In the genomic region with DNA sequence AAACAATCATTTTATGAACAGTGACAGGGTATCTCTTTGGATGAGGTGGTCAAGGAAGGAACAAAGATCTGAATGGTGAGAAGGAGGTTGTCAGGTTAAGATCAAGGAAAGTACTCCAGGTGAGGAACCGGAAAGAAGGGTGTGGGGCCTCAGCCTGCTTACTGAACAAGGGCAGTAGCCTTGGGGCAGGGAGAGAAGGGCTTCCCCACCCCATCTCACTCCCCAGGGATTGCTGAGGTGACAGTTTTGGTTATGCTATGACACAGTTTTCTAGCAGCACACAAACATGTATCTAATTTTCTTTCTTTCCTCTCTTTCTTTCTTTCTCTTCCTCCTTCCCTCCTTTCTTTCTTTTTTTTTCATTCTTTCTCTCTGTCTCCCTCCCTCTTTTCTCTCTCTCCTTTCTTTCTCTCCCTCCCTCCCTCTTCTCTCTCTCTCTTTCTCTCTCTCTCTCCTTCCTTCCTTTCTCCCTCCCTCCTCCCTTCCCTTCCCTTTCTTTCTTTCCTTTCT, we compare ENCODE assay signal across 10 cellular contexts. TPM values are rescaled to one million over a fixed set of nuclear protein-coding genes. Genes with fewer than 3 reads are reported as not detected.
DNase-seq lines count a peak whose midpoint lies in the region; ATAC-seq and TF ChIP-seq lines count a peak whose summit lies in the region.
"Had no signal": no experiment of that assay in that cellular context is flagged by ENCODE, and none has a peak within 500 bp of the region (broad histone marks: within the 10 kb centered on the region; RNA-seq: fewer than 3 reads in every experiment).

No MANE protein-coding gene starts in this region.

- no peak for TF ChIP-seq CTCF in PC-9 (conservative IDR thresholded peaks at IDR 0.05)
- TF ChIP-seq CTCF in stomach (IDR thresholded peaks at IDR 0.05), result no peak

- 21 to 38% (median 27%) methylated on average over 1 of the region's 1 CpG for WGBS in stomach, 5 donors

- H3K79me2 ChIP-seq in PC-9 (ENCODE audit: low read depth), result no peaks in the 10 kb centered on the region; the same call in 1 of the 2 replicates

- H3K27ac Mint-ChIP-seq in activated T-cell treated with anti-CD3 and anti-CD28 coated beads, Interleukin-2, amount 50 U/mL, for 72 hours, result peak overlapping the region; percentile 54
- H3K27ac Mint-ChIP-seq: naive thymus-derived CD8-positive, alpha-beta T cell had no signal

- intact Hi-C loops in PC-9 (cut with micrococcal nuclease; ENCODE audit: unreplicated experiment) (no loop called here), stomach (cut with DNase I; ENCODE audit: low total_unique reads) (no loop called here)

- CTCF ChIA-PET in PC-9 (lab: Charles Lee), result no interaction called here

- no peak overlapping the region for H3K4me3 ChIP-seq in PC-9
- no peak overlapping the region for H3K4me3 ChIP-seq in stomach

- no peak for DNase-seq in activated T-cell treated with anti-CD3 and anti-CD28 coated beads, Interleukin-2, amount 50 U/mL, for 72 hours
- no peak for DNase-seq in activated T-cell treated with anti-CD3 and anti-CD28 coated beads, Interleukin-2, amount 50 U/mL, for 4 hours
- DNase-seq in PC-9 (peak; percentile 60 to 72), stomach (no peak), NCI-H774 (lab: John Stamatoyannopoulos, UW) (no peak), SKM-1 treated with dmso at 0.1 percent for 144 hours (lab: John Stamatoyannopoulos, UW; ENCODE audit: unreplicated experiment) (no peak), GM19240 (ENCODE audit: insufficient read length, low spot score) (no peak)
- DNase-seq: naive thymus-derived CD8-positive, alpha-beta T cell had no signal

- peak overlapping the region; percentile 30; the same call in 1 of the 2 replicates for H2AFZ ChIP-seq in PC-9

- no peak for TF ChIP-seq POLR2A in stomach (IDR thresholded peaks at IDR 0.05)

- H3K27ac ChIP-seq in PC-9, result peak overlapping the region; percentile 91
- H3K27ac ChIP-seq in stomach, result peak overlapping the region; percentile 79 to 90 (median 85)

- H3K4me1 Mint-ChIP-seq in activated T-cell treated with anti-CD3 and anti-CD28 coated beads, Interleukin-2, amount 50 U/mL, for 72 hours (ENCODE audit: low read depth), result peaks cover 8% of the 10 kb centered on the region
- peaks cover 3% of the 10 kb centered on the region for H3K4me1 Mint-ChIP-seq in activated T-cell treated with anti-CD3 and anti-CD28 coated beads, Interleukin-2, amount 50 U/mL, for 4 hours (ENCODE audit: low read depth)

- H3K36me3 ChIP-seq in PC-9 (ENCODE audit: low read depth) (no peaks in the 10 kb centered on the region), stomach (peaks cover 0 to 4% (median 4%) of the 10 kb centered on the region in 4 donors)

- no peak for TF ChIP-seq EP300 in stomach (IDR thresholded peaks at IDR 0.05)

- ATAC-seq in activated T-cell treated with anti-CD3 and anti-CD28 coated beads, Interleukin-2, amount 50 U/mL, for 72 hours (replicated peaks in 1 of 2), result no peak
- no peak for ATAC-seq in activated T-cell treated with anti-CD3 and anti-CD28 coated beads, Interleukin-2, amount 50 U/mL, for 4 hours
- ATAC-seq in HG02759 (IDR thresholded peaks at IDR 0.05; ENCODE audit: unreplicated experiment), result peak; percentile 55
- ATAC-seq: naive thymus-derived CD8-positive, alpha-beta T cell had no signal

- peak overlapping the region; percentile 66 for H3K4me2 ChIP-seq in PC-9

- POLR2A ChIA-PET in PC-9 (lab: Charles Lee; ENCODE audit: unreplicated experiment), result no interaction called here

- H3F3A ChIP-seq in PC-9 (ENCODE audit: insufficient read depth, low read depth), result peaks cover 11% of the 10 kb centered on the region; the same call in 1 of the 2 replicates

- H3K27me3 ChIP-seq in PC-9 (ENCODE audit: insufficient read depth, low read depth), result no peaks in the 10 kb centered on the region
- no peaks in the 10 kb centered on the region for H3K27me3 ChIP-seq in stomach

- no peaks in the 10 kb centered on the region for H3K9me2 ChIP-seq in PC-9 (ENCODE audit: insufficient read depth)

- no TSS peak for BruUV-seq in PC-9 (replicated peaks; lab: Mats Ljungman, UMichigan)

- no peaks in the 10 kb centered on the region for H3K9me3 Mint-ChIP-seq in activated T-cell treated with anti-CD3 and anti-CD28 coated beads, Interleukin-2, amount 50 U/mL, for 72 hours
- H3K9me3 Mint-ChIP-seq in activated T-cell treated with anti-CD3 and anti-CD28 coated beads, Interleukin-2, amount 50 U/mL, for 4 hours, result no peaks in the 10 kb centered on the region
- H3K9me3 Mint-ChIP-seq: naive thymus-derived CD8-positive, alpha-beta T cell had no signal

- no peaks in the 10 kb centered on the region for H4K20me1 ChIP-seq in PC-9 (ENCODE audit: insufficient read depth)

- no peak overlapping the region for H3K4me3 Mint-ChIP-seq in activated T-cell treated with anti-CD3 and anti-CD28 coated beads, Interleukin-2, amount 50 U/mL, for 72 hours
- no peak overlapping the region for H3K4me3 Mint-ChIP-seq in activated T-cell treated with anti-CD3 and anti-CD28 coated beads, Interleukin-2, amount 50 U/mL, for 4 hours

- H3K36me3 Mint-ChIP-seq in activated T-cell treated with anti-CD3 and anti-CD28 coated beads, Interleukin-2, amount 50 U/mL, for 72 hours (ENCODE audit: insufficient read depth in 2 of 2), result no peaks in the 10 kb centered on the region
- no peaks in the 10 kb centered on the region for H3K36me3 Mint-ChIP-seq in activated T-cell treated with anti-CD3 and anti-CD28 coated beads, Interleukin-2, amount 50 U/mL, for 4 hours (ENCODE audit: insufficient read depth)
- H3K36me3 Mint-ChIP-seq: naive thymus-derived CD8-positive, alpha-beta T cell had no signal

- H3K4me1 ChIP-seq in PC-9 (replicated peaks; ENCODE audit: insufficient read depth) (peaks cover 33% of the 10 kb centered on the region), stomach (peaks cover 8 to 50% (median 42%) of the 10 kb centered on the region in 4 donors)

- H3K9me3 ChIP-seq in PC-9 (ENCODE audit: insufficient read depth, low read depth) (no peaks in the 10 kb centered on the region), stomach (no peaks in the 10 kb centered on the region)

- no peaks in the 10 kb centered on the region for H3K27me3 Mint-ChIP-seq in activated T-cell treated with anti-CD3 and anti-CD28 coated beads, Interleukin-2, amount 50 U/mL, for 72 hours (ENCODE audit: low read depth)
- no peaks in the 10 kb centered on the region for H3K27me3 Mint-ChIP-seq in activated T-cell treated with anti-CD3 and anti-CD28 coated beads, Interleukin-2, amount 50 U/mL, for 4 hours (ENCODE audit: low read depth)
- H3K27me3 Mint-ChIP-seq: naive thymus-derived CD8-positive, alpha-beta T cell had no signal

RNA-seq across cellular contexts. Expression of a gene that starts 4.1 kb away (rescaled TPM):
- total RNA-seq in activated T-cell treated with anti-CD3 and anti-CD28 coated beads, Interleukin-2, amount 50 U/mL, for 72 hours, result 10 to 100 TPM; 12.1 to 15.5 TPM
- total RNA-seq in activated T-cell treated with anti-CD3 and anti-CD28 coated beads, Interleukin-2, amount 50 U/mL, for 4 hours, result 10 to 100 TPM in 2 of 3 donors, 1 to 10 TPM in 1; 7.1 to 14.4 (median 12.7) TPM
- 39.5 and 44.0 TPM in 2 replicates for total RNA-seq in PC-9 (2021)
- total RNA-seq in stomach, result 100 to 1,000 TPM in 3 of 5 donors, 10 to 100 TPM in 2; 41.3 to 120 (median 104) TPM
- polyA plus RNA-seq in stomach, result 10 to 100 TPM; 42.5 to 81.1 (median 51.6) TPM

RNA-seq across cellular contexts. Expression of a gene that starts 20.2 kb away (rescaled TPM):
- total RNA-seq in activated T-cell treated with anti-CD3 and anti-CD28 coated beads, Interleukin-2, amount 50 U/mL, for 72 hours, result 10 to 100 TPM; 27.5 to 34.7 TPM
- total RNA-seq in activated T-cell treated with anti-CD3 and anti-CD28 coated beads, Interleukin-2, amount 50 U/mL, for 4 hours, result 10 to 100 TPM; 17.9 to 18.4 (median 18.2) TPM
- 33.3 and 42.7 TPM in 2 replicates for total RNA-seq in PC-9 (2021)
- 100 to 1,000 TPM in 1 of 5 donors, 10 to 100 TPM in 4; 30.8 to 102 (median 44.8) TPM for total RNA-seq in stomach
- polyA plus RNA-seq in stomach, result 10 to 100 TPM; 33.9 to 69.2 (median 64.8) TPM

RNA-seq across cellular contexts. Expression of a gene that starts 29.6 kb away (rescaled TPM):
- 10 to 100 TPM; 48.2 to 54.6 TPM for total RNA-seq in activated T-cell treated with anti-CD3 and anti-CD28 coated beads, Interleukin-2, amount 50 U/mL, for 72 hours
- total RNA-seq in activated T-cell treated with anti-CD3 and anti-CD28 coated beads, Interleukin-2, amount 50 U/mL, for 4 hours, result 100 to 1,000 TPM in 2 of 3 donors, 10 to 100 TPM in 1; 97.5 to 111 (median 106) TPM
- total RNA-seq in PC-9 (2021) (53.8 and 64.5 TPM in 2 replicates), stomach (10 to 100 TPM in 3 of 5 donors, 1 to 10 TPM in 2; 4.1 to 47.4 (median 25.4) TPM)
- polyA plus RNA-seq in stomach, result 10 to 100 TPM; 31.0 to 39.1 (median 31.9) TPM

RNA-seq across cellular contexts. Expression of a gene that starts 29.6 kb away (rescaled TPM):
- 1 to 10 TPM; 1.1 to 1.3 TPM for total RNA-seq in activated T-cell treated with anti-CD3 and anti-CD28 coated beads, Interleukin-2, amount 50 U/mL, for 72 hours
- 1 to 10 TPM in 2 of 3 donors, under 1 TPM in 1; 0.57 to 1.4 (median 1.1) TPM for total RNA-seq in activated T-cell treated with anti-CD3 and anti-CD28 coated beads, Interleukin-2, amount 50 U/mL, for 4 hours
- total RNA-seq in PC-9 (2021) (1.5 and 2.5 TPM in 2 replicates), stomach (under 1 TPM in 2 of 5 donors, not detected in 3; 0.55 to 0.58 TPM)
- under 1 TPM; 0.19 to 0.61 (median 0.58) TPM for polyA plus RNA-seq in stomach

RNA-seq across cellular contexts. Expression of a gene that starts 31.6 kb away (rescaled TPM):
- total RNA-seq in activated T-cell treated with anti-CD3 and anti-CD28 coated beads, Interleukin-2, amount 50 U/mL, for 72 hours, result 10 to 100 TPM; 14.3 to 20.2 TPM
- 1 to 10 TPM in 1 of 3 donors, under 1 TPM in 2; 0.60 to 1.8 (median 0.87) TPM for total RNA-seq in activated T-cell treated with anti-CD3 and anti-CD28 coated beads, Interleukin-2, amount 50 U/mL, for 4 hours
- 28.8 and 29.3 TPM in 2 replicates for total RNA-seq in PC-9 (2021)
- total RNA-seq in stomach, result 10 to 100 TPM in 4 of 5 donors, 1 to 10 TPM in 1; 2.2 to 60.3 (median 16.0) TPM
- polyA plus RNA-seq in stomach, result 10 to 100 TPM; 16.1 to 28.9 (median 24.5) TPM
- total RNA-seq: fibroblast of villous mesenchyme had no signal

Comparison
In these comparisons a context has a peak if more than half of its experiments do, and no peak if none do; other contexts are left out.
1. DNase-seq: peak in PC-9 (2 of 2); none in activated T-cell treated with anti-CD3 and anti-CD28 coated beads, Interleukin-2, amount 50 U/mL, for 72 hours (0 of 2), activated T-cell treated with anti-CD3 and anti-CD28 coated beads, Interleukin-2, amount 50 U/mL, for 4 hours (single experiment), stomach (single experiment), NCI-H774 (single experiment), SKM-1 treated with dmso at 0.1 percent for 144 hours (single experiment) and GM19240 (single experiment).